ENCODE assay signal across 22 cellular contexts in the genomic region with DNA sequence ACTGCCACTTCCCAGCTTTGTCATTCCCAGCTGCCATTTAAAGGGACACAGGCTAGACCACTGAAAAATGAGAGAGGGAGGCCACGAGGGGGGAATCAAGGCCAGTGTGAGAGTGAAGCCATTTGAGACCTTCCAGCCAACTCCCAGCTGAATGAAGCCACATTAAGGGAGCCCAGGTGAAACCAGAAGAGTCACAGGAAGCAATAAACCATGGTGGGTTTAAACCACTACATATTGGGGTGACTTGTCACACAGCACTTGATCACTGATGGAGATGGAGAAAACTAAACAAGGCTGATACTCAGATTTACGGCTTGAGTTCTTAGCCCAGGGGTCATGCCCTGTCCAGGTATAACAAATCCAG. TPM values are rescaled to one million over a fixed set of nuclear protein-coding genes. Genes with fewer than 3 reads are reported as not detected.
DNase-seq lines count a peak whose midpoint lies in the region; ATAC-seq, FAIRE-seq and TF ChIP-seq lines count a peak whose summit lies in the region.
"Had no signal": no experiment of that assay in that cellular context is flagged by ENCODE, and none has a peak within 500 bp of the region (broad histone marks: within the 10 kb centered on the region; RNA-seq: fewer than 3 reads in every experiment).

No MANE protein-coding gene starts in this region.

- SMC1A ChIA-PET in GM12878 (lab: Charles Lee; ENCODE audit: uncharacterized antibody, unreplicated experiment), result interaction anchor here (0.7 to 6.0 kb wide), 19 partner anchors 12 to 209 kb away, joined by 3 to 66 read pairs (median 5); a partner anchor contains a TSS

- TF ChIP-seq POLR2A in GM12878 (IDR thresholded peaks at IDR 0.05; ENCODE audit: low read depth, low read length) (no peak), testis (IDR thresholded peaks at IDR 0.05) (no peak)

- peak; percentile 48; the same call in 1 of the 2 replicates for TF ChIP-seq RAD21 in GM12878 (IDR thresholded peaks at IDR 0.05; ENCODE audit: insufficient read depth, low read depth, low read length)

- no peaks in the 10 kb centered on the region for H3K9me3 ChIP-seq in CD8-positive, alpha-beta memory T cell (ENCODE audit: low read length)
- H3K9me3 ChIP-seq in GM12878 (replicated peaks; ENCODE audit: control insufficient read depth, insufficient read depth, low read length) (no peaks in the 10 kb centered on the region), testis (no peaks in the 10 kb centered on the region)
- H3K9me3 ChIP-seq: Caco-2, SJCRH30 had no signal

- H3K4me2 ChIP-seq in GM12878 (ENCODE audit: control insufficient read depth, insufficient read depth), result peak overlapping the region; percentile 6

- peak; percentile 10 for ATAC-seq in GM12878

- DNase-seq in CD8-positive, alpha-beta memory T cell, result peak in 1 of 5 donors; percentile 13
- no peak for DNase-seq in GM12878 (ENCODE audit: low read depth, low spot score)
- DNase-seq in nephron progenitor cell, result no peak
- DNase-seq in testis, result no peak
- DNase-seq in stimulated activated CD4-positive, alpha-beta T cell treated with anti-CD3 and anti-CD28 coated beads, Interleukin-2, amount 100 ng/mL, for 24 hours, result no peak
- DNase-seq in activated T-helper 1 cell treated with anti-CD3 and anti-CD28 coated beads, Interleukin-12 subunit alpha, Interleukin-12 subunit beta, Interleukin-2, Interleukin-4 antibody, amounts not matched to agents 30 ng/mL and 10 ng/mL and 1 ng/mL, durations not matched to agents 14 hours and 24 hours and 36 hours (ENCODE audit: low spot score), result no peak
- no peak for DNase-seq in substantia nigra (lab: John Stamatoyannopoulos, UW)
- DNase-seq: C1 segment of cervical spinal cord, Caco-2, HCEC 1CT, IMR-90, MV-4-11, NCI-H1436, NCI-H2029 treated with DMSO at 0.1 percent for 48 hours, NCI-H2227 treated with DMSO at 0.1 percent for 48 hours, NCI-H526, OCI-M1, SJCRH30 had no signal

- in situ Hi-C loops in GM12878 (cut with MboI), result loop anchor here (5.0 kb wide), 3 partner anchors 136 to 429 kb away; a partner anchor contains a TSS

- no peak overlapping the region for H2AFZ ChIP-seq in GM12878 (ENCODE audit: control insufficient read depth, low read depth, low read length)

- H3K9ac ChIP-seq in GM12878 (ENCODE audit: control insufficient read depth, insufficient read depth, low read length), result no peak overlapping the region

- BruUV-seq in GM12878 (replicated peaks; lab: Mats Ljungman, UMichigan), result no TSS peak

- no peaks in the 10 kb centered on the region for H4K20me1 ChIP-seq in GM12878 (ENCODE audit: control insufficient read depth, insufficient read depth)

- peaks cover 32 to 58% (median 50%) of the 10 kb centered on the region in 3 donors for H3K4me1 Mint-ChIP-seq in CD8-positive, alpha-beta memory T cell
- peaks cover 36 to 42% (median 38%) of the 10 kb centered on the region in 3 donors for H3K4me1 Mint-ChIP-seq in IgD-negative memory B cell
- peaks cover 80% of the 10 kb centered on the region for H3K4me1 Mint-ChIP-seq in nephron progenitor cell
- H3K4me1 Mint-ChIP-seq in activated T-helper 1 cell treated with anti-CD3 and anti-CD28 coated beads, Interleukin-12 subunit alpha, Interleukin-12 subunit beta, Interleukin-2, Interleukin-4 antibody, amounts not matched to agents 30 ng/mL and 10 ng/mL and 1 ng/mL, durations not matched to agents 14 hours and 24 hours and 36 hours (ENCODE audit: low read depth), result peaks cover 58% of the 10 kb centered on the region

- RAD21 ChIA-PET in GM12878 (lab: Charles Lee; ENCODE audit: unreplicated experiment), result interaction anchor here (0.7 to 5.6 kb wide), 22 partner anchors 10 to 226 kb away, joined by 3 to 65 read pairs (median 5); a partner anchor contains a TSS

- H3K36me3 ChIP-seq in CD8-positive, alpha-beta memory T cell (ENCODE audit: insufficient read depth, low read length), result no peaks in the 10 kb centered on the region
- H3K36me3 ChIP-seq in GM12878 (ENCODE audit: control insufficient read depth in 2 of 2, insufficient read depth in 2 of 2, low read length in 1 of 2) (no peaks in the 10 kb centered on the region; a peak in 1 of 4 replicates), testis (ENCODE audit: low read depth, missing control alignments) (no peaks in the 10 kb centered on the region)
- H3K36me3 ChIP-seq: SJCRH30 had no signal

- peaks cover 24% of the 10 kb centered on the region for H3K4me1 ChIP-seq in CD8-positive, alpha-beta memory T cell (ENCODE audit: insufficient read depth, low read length)
- H3K4me1 ChIP-seq in GM12878 (ENCODE audit: control insufficient read depth, insufficient read depth, low read length) (peaks cover 50% of the 10 kb centered on the region), testis (peaks cover 4% of the 10 kb centered on the region)

- no peaks in the 10 kb centered on the region for H3K27me3 Mint-ChIP-seq in CD8-positive, alpha-beta memory T cell
- H3K27me3 Mint-ChIP-seq in IgD-negative memory B cell, result no peaks in the 10 kb centered on the region
- H3K27me3 Mint-ChIP-seq in nephron progenitor cell (ENCODE audit: low read depth, poor library complexity), result peaks cover 9% of the 10 kb centered on the region
- no peaks in the 10 kb centered on the region for H3K27me3 Mint-ChIP-seq in activated T-helper 1 cell treated with anti-CD3 and anti-CD28 coated beads, Interleukin-12 subunit alpha, Interleukin-12 subunit beta, Interleukin-2, Interleukin-4 antibody, amounts not matched to agents 30 ng/mL and 10 ng/mL and 1 ng/mL, durations not matched to agents 14 hours and 24 hours and 36 hours (ENCODE audit: insufficient read depth)

- no peaks in the 10 kb centered on the region for H3K9me3 Mint-ChIP-seq in CD8-positive, alpha-beta memory T cell
- H3K9me3 Mint-ChIP-seq in IgD-negative memory B cell (no peaks in the 10 kb centered on the region), nephron progenitor cell (no peaks in the 10 kb centered on the region)
- H3K9me3 Mint-ChIP-seq in activated T-helper 1 cell treated with anti-CD3 and anti-CD28 coated beads, Interleukin-12 subunit alpha, Interleukin-12 subunit beta, Interleukin-2, Interleukin-4 antibody, amounts not matched to agents 30 ng/mL and 10 ng/mL and 1 ng/mL, durations not matched to agents 14 hours and 24 hours and 36 hours, result no peaks in the 10 kb centered on the region

- TF ChIP-seq CTCF in GM12878 (IDR thresholded peaks at IDR 0.05 in 2 of 3, conservative IDR thresholded peaks at IDR 0.05 in 1 of 3; ENCODE audit: control insufficient read depth in 2 of 3, extremely low read depth in 1 of 3, insufficient read depth in 1 of 3, low read depth in 3 of 3, low read length in 3 of 3), result no peak
- no peak for TF ChIP-seq CTCF in nephron progenitor cell (IDR thresholded peaks at IDR 0.05)
- TF ChIP-seq CTCF in testis (IDR thresholded peaks at IDR 0.05), result no peak

- H3K4me3 Mint-ChIP-seq in CD8-positive, alpha-beta memory T cell, result peak overlapping the region in 3 of 7 donors; percentile 4 to 43 (median 8)
- H3K4me3 Mint-ChIP-seq in IgD-negative memory B cell (peak overlapping the region in 2 of 4 donors; percentile 58 to 73), nephron progenitor cell (peak overlapping the region; percentile 52)
- no peak overlapping the region for H3K4me3 Mint-ChIP-seq in activated T-helper 1 cell treated with anti-CD3 and anti-CD28 coated beads, Interleukin-12 subunit alpha, Interleukin-12 subunit beta, Interleukin-2, Interleukin-4 antibody, amounts not matched to agents 30 ng/mL and 10 ng/mL and 1 ng/mL, durations not matched to agents 14 hours and 24 hours and 36 hours

- intact Hi-C loops in GM12878 (cut with micrococcal nuclease; ENCODE audit: unreplicated experiment), result no loop called here
- intact Hi-C loops in testis (cut with DNase I; ENCODE audit: low total_unique reads), result no loop called here
- intact Hi-C loops in activated T-helper 1 cell treated with anti-CD3 and anti-CD28 coated beads, Interleukin-12 subunit alpha, Interleukin-12 subunit beta, Interleukin-2, Interleukin-4 antibody, amounts not matched to agents 30 ng/mL and 10 ng/mL and 1 ng/mL, durations not matched to agents 14 hours and 24 hours and 36 hours (cut with micrococcal nuclease), result loop anchor here (5.0 to 10.0 kb wide), 5 partner anchors 514 to 1944 kb away; a partner anchor contains a TSS

- TF ChIP-seq EP300 in GM12878 (IDR thresholded peaks at IDR 0.05; ENCODE audit: borderline replicate concordance in 1 of 2, control insufficient read depth in 1 of 2, low read depth in 2 of 2, low read length in 2 of 2), result peak in 1 of 2 experiments; percentile 48; a peak in 1 of 4 replicates

- peaks cover 4% of the 10 kb centered on the region for H3K79me2 ChIP-seq in GM12878 (ENCODE audit: control insufficient read depth, insufficient read depth, low read length)

- FAIRE-seq in GM12878 (lab: Jason Lieb, UNC), result no peak
- FAIRE-seq: GM19239 had no signal

- peak overlapping the region in 5 of 8 donors; percentile 19 to 67 (median 45) for H3K27ac Mint-ChIP-seq in CD8-positive, alpha-beta memory T cell
- H3K27ac Mint-ChIP-seq in IgD-negative memory B cell (peak overlapping the region; percentile 67 to 74 (median 73)), nephron progenitor cell (peak overlapping the region; percentile 95)
- H3K27ac Mint-ChIP-seq in activated T-helper 1 cell treated with anti-CD3 and anti-CD28 coated beads, Interleukin-12 subunit alpha, Interleukin-12 subunit beta, Interleukin-2, Interleukin-4 antibody, amounts not matched to agents 30 ng/mL and 10 ng/mL and 1 ng/mL, durations not matched to agents 14 hours and 24 hours and 36 hours, result no peak overlapping the region

- POLR2A ChIA-PET in CD8-positive, alpha-beta memory T cell (lab: Charles Lee), result interaction anchor here (0.6 to 1.0 kb wide), 2 partner anchors 136 to 227 kb away, joined by 3 to 4 read pairs; a partner anchor contains a TSS
- POLR2A ChIA-PET in GM12878 (lab: Charles Lee), result interaction anchor here (0.5 to 4.0 kb wide), 7 partner anchors 25 to 196 kb away, joined by 3 to 25 read pairs (median 3); a partner anchor contains a TSS

- peaks cover under 1 to 10% (median 6%) of the 10 kb centered on the region in 3 donors for H3K36me3 Mint-ChIP-seq in CD8-positive, alpha-beta memory T cell
- peaks cover 4% of the 10 kb centered on the region for H3K36me3 Mint-ChIP-seq in IgD-negative memory B cell
- no peaks in the 10 kb centered on the region for H3K36me3 Mint-ChIP-seq in nephron progenitor cell (ENCODE audit: low read depth)
- peaks cover 8% of the 10 kb centered on the region for H3K36me3 Mint-ChIP-seq in activated T-helper 1 cell treated with anti-CD3 and anti-CD28 coated beads, Interleukin-12 subunit alpha, Interleukin-12 subunit beta, Interleukin-2, Interleukin-4 antibody, amounts not matched to agents 30 ng/mL and 10 ng/mL and 1 ng/mL, durations not matched to agents 14 hours and 24 hours and 36 hours (ENCODE audit: low read depth)

- WGBS in GM12878 (ENCODE audit: insufficient coverage, insufficient replicate concordance, low lambda C conversion rate, missing lambda C conversion rate), result 33% methylated on average over 2 of the region's 2 CpGs
- WGBS in testis, 2 donors, result 76 to 94% methylated on average over 2 of the region's 2 CpGs

- no peaks in the 10 kb centered on the region for H3K27me3 ChIP-seq in CD8-positive, alpha-beta memory T cell (ENCODE audit: insufficient read depth, low read length, poor library complexity, severe bottlenecking)
- H3K27me3 ChIP-seq in GM12878 (replicated peaks in 1 of 2; ENCODE audit: control insufficient read depth in 2 of 2, insufficient read depth in 2 of 2, low read length in 1 of 2) (no peaks in the 10 kb centered on the region), testis (no peaks in the 10 kb centered on the region)
- H3K27me3 ChIP-seq: SJCRH30 had no signal

- H3K27ac ChIP-seq in CD8-positive, alpha-beta memory T cell (ENCODE audit: low read depth, low read length), result no peak overlapping the region
- H3K27ac ChIP-seq in GM12878 (ENCODE audit: control insufficient read depth, insufficient read depth) (no peak overlapping the region), testis (no peak overlapping the region), substantia nigra (ENCODE audit: low read depth, low read length, poor library complexity, severe bottlenecking) (no peak overlapping the region)
- H3K27ac ChIP-seq: RWPE1, SJCRH30 had no signal

- CTCF ChIA-PET in CD8-positive, alpha-beta memory T cell (lab: Charles Lee), result interaction anchor here (6.1 kb wide), 1 partner anchor 225 kb away, joined by 63 read pairs; no protein-coding TSS in a partner anchor
- CTCF ChIA-PET in GM12878 (lab: Yijun Ruan, JAX), result interaction anchor here (0.6 to 2.9 kb wide), 9 partner anchors 11 to 226 kb away, joined by 3 to 16 read pairs (median 5); a partner anchor contains a TSS

- H3K4me3 ChIP-seq in CD8-positive, alpha-beta memory T cell (ENCODE audit: low read length), result no peak overlapping the region
- H3K4me3 ChIP-seq in GM12878 (no peak overlapping the region), testis (no peak overlapping the region)
- H3K4me3 ChIP-seq: SJCRH30 had no signal

RNA-seq across cellular contexts. Expression of a gene that starts 2.8 kb away (rescaled TPM):
- 10 to 100 TPM; 41.3 to 43.5 TPM for total RNA-seq in CD8-positive, alpha-beta memory T cell
- polyA plus RNA-seq in CD8-positive, alpha-beta memory T cell, result 30.9 TPM
- polyA plus RNA-seq in IgD-negative memory B cell (46.8 TPM), GM12878 (2011; rRNA removed) (64.3 and 74.9 TPM in 2 replicates), GM12878 (2014; fragmentation: Illumina TruSeq; extraction: Trizol) (51.5 and 66.9 TPM in 2 replicates), GM12878 (2014; fragmentation: Nextera tagmentation; extraction: Ambion mirVana) (10 to 100 TPM; 31.0 to 36.3 TPM), GM12878 (2014; rRNA removed) (62.8 and 65.7 TPM in 2 replicates), GM12878 (2016; fragmentation: Nextera tagmentation; extraction: Ambion mirVana) (10 to 100 TPM; 59.7 to 60.7 TPM), testis (ENCODE audit: insufficient read depth, low read depth, low replicate concordance) (41.1 TPM)
- 11.1 and 12.4 TPM in 2 replicates for total RNA-seq in GM12878 (2013; cell fraction: nucleolus; rRNA removed)
- total RNA-seq in GM12878 (2014; rRNA removed) (49.6 and 56.9 TPM in 2 replicates), GM12878 (2014; rRNA removed; fragmentation: Illumina TruSeq; extraction: Trizol) (53.6 and 55.1 TPM in 2 replicates), GM12878 (2021) (46.7 and 53.3 TPM in 2 replicates), testis (10 to 100 TPM; 23.0 to 33.9 TPM)
- polyA plus RNA-seq in GM12878 (2011; ENCODE audit: low read depth), result 33.6 TPM
- polyA plus RNA-seq in GM12878 (2011; cell fraction: cytosol; rRNA removed), result 82.8 and 88.2 TPM in 2 replicates
- 47.6 and 55.6 TPM in 2 replicates for polyA plus RNA-seq in GM12878 (2011; cell fraction: nucleus; rRNA removed)
- polyA plus RNA-seq in GM12878 (2012), result 40.3 and 47.4 TPM in 2 replicates
- polyA minus RNA-seq in GM12878 (2011; rRNA and poly(A)+ RNA removed), result 36.2 and 42.1 TPM in 2 replicates
- polyA minus RNA-seq in GM12878 (2011; cell fraction: cytosol; rRNA and poly(A)+ RNA removed), result 20.0 and 22.7 TPM in 2 replicates
- polyA minus RNA-seq in GM12878 (2011; cell fraction: nucleus; rRNA and poly(A)+ RNA removed), result 8.1 and 12.7 TPM in 2 replicates
- 39.8 and 42.4 TPM in 2 replicates for total RNA-seq in activated T-helper 1 cell treated with anti-CD3 and anti-CD28 coated beads, Interleukin-12 subunit alpha, Interleukin-12 subunit beta, Interleukin-2, Interleukin-4 antibody, amounts not matched to agents 30 ng/mL and 10 ng/mL and 1 ng/mL, durations not matched to agents 14 hours and 24 hours and 36 hours

RNA-seq across cellular contexts. Expression of a gene that starts 46.1 kb away (rescaled TPM):
- not detected for total RNA-seq in CD8-positive, alpha-beta memory T cell
- polyA plus RNA-seq in CD8-positive, alpha-beta memory T cell, result not detected
- polyA plus RNA-seq in IgD-negative memory B cell (not detected), GM12878 (2011; rRNA removed) (0.66 and 0.68 TPM in 2 replicates), GM12878 (2014; fragmentation: Illumina TruSeq; extraction: Trizol) (0.19 and 0.93 TPM in 2 replicates), GM12878 (2014; fragmentation: Nextera tagmentation; extraction: Ambion mirVana) (under 1 TPM; 0.47 to 0.64 TPM), GM12878 (2014; rRNA removed) (1.1 and 1.8 TPM in 2 replicates), GM12878 (2016; fragmentation: Nextera tagmentation; extraction: Ambion mirVana) (under 1 TPM in 1 of 2 experiments, not detected in 1; 0.79 TPM), testis (ENCODE audit: insufficient read depth, low read depth, low replicate concordance) (69.1 TPM)
- 4.6 and 6.3 TPM in 2 replicates for total RNA-seq in GM12878 (2013; cell fraction: nucleolus; rRNA removed)
- total RNA-seq in GM12878 (2014; rRNA removed) (0.22 and 1.1 TPM in 2 replicates), GM12878 (2014; rRNA removed; fragmentation: Illumina TruSeq; extraction: Trizol) (0.18 and 0.40 TPM in 2 replicates), GM12878 (2021) (0.80 and 2.2 TPM in 2 replicates), testis (10 to 100 TPM; 20.7 to 35.6 TPM)
- polyA plus RNA-seq in GM12878 (2011; ENCODE audit: low read depth), result 0.26 TPM
- polyA plus RNA-seq in GM12878 (2011; cell fraction: cytosol; rRNA removed), result 0.85 and 0.92 TPM in 2 replicates
- 1.8 and 2.1 TPM in 2 replicates for polyA plus RNA-seq in GM12878 (2011; cell fraction: nucleus; rRNA removed)
- polyA plus RNA-seq in GM12878 (2012), result 0.48 and 1.1 TPM in 2 replicates
- polyA minus RNA-seq in GM12878 (2011; rRNA and poly(A)+ RNA removed), result 0.44 and 0.82 TPM in 2 replicates
- not detected in 2 replicates for polyA minus RNA-seq in GM12878 (2011; cell fraction: cytosol; rRNA and poly(A)+ RNA removed)
- polyA minus RNA-seq in GM12878 (2011; cell fraction: nucleus; rRNA and poly(A)+ RNA removed), result 0.48 TPM in 1 of 2 replicates, not detected in the other
- not detected in 2 replicates for total RNA-seq in activated T-helper 1 cell treated with anti-CD3 and anti-CD28 coated beads, Interleukin-12 subunit alpha, Interleukin-12 subunit beta, Interleukin-2, Interleukin-4 antibody, amounts not matched to agents 30 ng/mL and 10 ng/mL and 1 ng/mL, durations not matched to agents 14 hours and 24 hours and 36 hours
- total RNA-seq: Caco-2, G401, IMR-90 had no signal
